In the genomic region with DNA sequence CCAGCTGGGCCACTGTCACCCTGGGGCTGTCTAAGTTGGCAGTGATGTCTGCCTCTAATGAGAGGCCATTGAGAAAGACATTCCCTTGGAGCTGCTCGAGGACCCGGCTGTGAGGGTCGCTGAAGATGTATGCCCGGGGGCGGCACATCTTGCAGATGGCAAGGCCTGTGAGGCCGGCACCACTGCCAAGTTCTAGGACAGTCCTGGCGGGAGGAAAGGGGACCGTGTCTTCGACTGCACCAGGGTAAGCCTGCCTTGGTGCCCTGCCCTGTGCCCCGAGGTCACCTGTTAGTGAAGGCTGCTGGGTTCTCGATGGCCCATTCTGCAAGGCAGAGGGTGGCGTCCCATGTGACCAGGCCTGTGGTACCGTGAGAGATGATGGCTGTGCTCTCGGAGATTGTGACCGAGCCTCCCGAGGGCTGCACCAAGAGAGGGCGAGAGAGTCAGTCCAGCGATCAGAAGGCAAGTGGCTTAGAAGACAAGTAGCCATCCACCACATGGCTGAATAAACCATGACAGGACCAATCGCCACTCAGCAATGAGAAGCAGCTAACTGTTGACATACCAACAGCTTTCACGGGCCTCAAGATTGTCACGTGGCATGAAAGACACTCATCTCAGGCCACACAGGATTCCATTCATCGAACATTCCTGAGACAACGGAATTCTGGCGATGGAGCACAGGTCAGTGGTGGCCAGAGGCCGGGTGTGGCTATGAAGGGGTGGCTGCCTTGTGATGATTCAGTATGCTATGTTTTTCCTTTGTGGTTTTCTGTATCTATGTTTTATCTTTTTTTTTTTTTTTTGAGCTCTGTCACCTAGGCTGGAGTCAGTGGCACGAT, we compare ENCODE assay signal across 1 cellular context. TPM values are rescaled to one million over a fixed set of nuclear protein-coding genes. Genes with fewer than 3 reads are reported as not detected.
"Had no signal": no experiment of that assay in that cellular context is flagged by ENCODE, and none has a peak within 500 bp of the region (broad histone marks: within the 10 kb centered on the region; RNA-seq: fewer than 3 reads in every experiment).

No MANE protein-coding gene starts in this region.

RNA-seq across cellular contexts. Expression of a gene that starts 8.1 kb away (rescaled TPM):
- polyA plus RNA-seq: smooth muscle cell had no signal
